ENCODE assay signal across 1 cellular context in genomic region chr7:45918556-45918955, GRCh38.
TF ChIP-seq lines count a peak whose summit lies in the region.

No MANE protein-coding gene starts in this region.

TF ChIP-seq in A549, 52 proteins besides CTCF, POLR2A, EP300 and RAD21:
- TF ChIP-seq RCOR1 (IDR thresholded peaks at IDR 0.05; ENCODE audit: low read depth, low read length) = no peak
- no peak for TF ChIP-seq MAX (IDR thresholded peaks at IDR 0.05)
- no peak for TF ChIP-seq HES2 (IDR thresholded peaks at IDR 0.05)
- TF ChIP-seq KDM1A (IDR thresholded peaks at IDR 0.05; ENCODE audit: low read depth) = no peak
- TF ChIP-seq HOXB13 (CRISPR knock-in tag; IDR thresholded peaks at IDR 0.05; ENCODE audit: low read depth) = no peak
- TF ChIP-seq POLR2AphosphoS2 (conservative IDR thresholded peaks at IDR 0.05; ENCODE audit: low read length) = no peak
- no peak for TF ChIP-seq FOXS1 (CRISPR knock-in tag; IDR thresholded peaks at IDR 0.05)
- TF ChIP-seq ZNF302 (CRISPR knock-in tag; IDR thresholded peaks at IDR 0.05) = no peak
- no peak for TF ChIP-seq SMC3 (IDR thresholded peaks at IDR 0.05)
- no peak for TF ChIP-seq HOXA7 (CRISPR knock-in tag; IDR thresholded peaks at IDR 0.05)
